In genomic region chr2:219026946-219027345, GRCh38 we compare ENCODE assay signal across 22 cellular contexts. TPM values are rescaled to one million over a fixed set of nuclear protein-coding genes. Genes with fewer than 3 reads are reported as not detected.
DNase-seq lines count a peak whose midpoint lies in the region; ATAC-seq and TF ChIP-seq lines count a peak whose summit lies in the region.
"Had no signal": no experiment of that assay in that cellular context is flagged by ENCODE, and none has a peak within 500 bp of the region (broad histone marks: within the 10 kb centered on the region; RNA-seq: fewer than 3 reads in every experiment).

No MANE protein-coding gene starts in this region.

- no peaks in the 10 kb centered on the region for H3K27me3 ChIP-seq in layer of hippocampus (ENCODE audit: control insufficient read depth, insufficient read depth, low read length)
- H3K27me3 ChIP-seq in spleen (replicated peaks in 1 of 7), result peaks cover 0 to 48% (median 7%) of the 10 kb centered on the region in 7 donors

- no peaks in the 10 kb centered on the region for H3K36me3 ChIP-seq in spleen

- H3K9me3 Mint-ChIP-seq in activated CD8-positive, alpha-beta memory T cell treated with anti-CD3 and anti-CD28 coated beads, Interleukin-2, amount 10 ng/mL, durations not matched to agents 7 days and 5 days (ENCODE audit: low read depth), result no peaks in the 10 kb centered on the region
- H3K9me3 Mint-ChIP-seq in activated CD4-positive, alpha-beta T cell treated with anti-CD3 and anti-CD28 coated beads for 36 hours (ENCODE audit: low read depth), result no peaks in the 10 kb centered on the region
- H3K9me3 Mint-ChIP-seq: CD4-positive, alpha-beta memory T cell; H9 had no signal

- no peak for TF ChIP-seq CTCF in spleen (IDR thresholded peaks at IDR 0.05 in 8 of 11, conservative IDR thresholded peaks at IDR 0.05 in 3 of 11)

- no peaks in the 10 kb centered on the region for H3K9me3 ChIP-seq in spleen
- H3K9me3 ChIP-seq: A549 had no signal

- intact Hi-C loops in spleen (cut with DNase I; ENCODE audit: low total_unique reads), result no loop called here
- intact Hi-C loops in activated CD4-positive, alpha-beta T cell treated with anti-CD3 and anti-CD28 coated beads for 36 hours (cut with DNase I, micrococcal nuclease), result no loop called here

- H3K27me3 Mint-ChIP-seq in activated CD8-positive, alpha-beta memory T cell treated with anti-CD3 and anti-CD28 coated beads, Interleukin-2, amount 10 ng/mL, durations not matched to agents 7 days and 5 days, result peaks cover 2% of the 10 kb centered on the region
- peaks cover 4% of the 10 kb centered on the region for H3K27me3 Mint-ChIP-seq in activated CD4-positive, alpha-beta T cell treated with anti-CD3 and anti-CD28 coated beads for 36 hours

- DNase-seq in activated CD8-positive, alpha-beta memory T cell treated with anti-CD3 and anti-CD28 coated beads, Interleukin-2, amount 10 ng/mL, durations not matched to agents 7 days and 5 days, result no peak
- DNase-seq in activated CD8-positive, alpha-beta memory T cell treated with anti-CD3 and anti-CD28 coated beads for 24 hours, result no peak
- DNase-seq in spleen (peak; percentile 61), GDM1 (lab: John Stamatoyannopoulos, UW) (no peak), hypothalamus (lab: John Stamatoyannopoulos, UW) (no peak)
- DNase-seq in activated CD4-positive, alpha-beta T cell treated with anti-CD3 and anti-CD28 coated beads for 36 hours, result no peak
- DNase-seq: AML-193; CD4-positive, alpha-beta memory T cell; DMS153; DMS79; GF-D8; H9 had no signal

- peak overlapping the region; percentile 69 for H3K27ac ChIP-seq in layer of hippocampus (ENCODE audit: low read depth, low read length)
- H3K27ac ChIP-seq in spleen, result no peak overlapping the region
- H3K27ac ChIP-seq: 22Rv1, A549, C4-2B, HL-60 had no signal

- ATAC-seq in activated CD8-positive, alpha-beta memory T cell treated with anti-CD3 and anti-CD28 coated beads, Interleukin-2, amount 10 ng/mL, durations not matched to agents 7 days and 5 days, result no peak
- no peak for ATAC-seq in activated CD4-positive, alpha-beta T cell treated with anti-CD3 and anti-CD28 coated beads for 36 hours
- ATAC-seq in HG03439 (IDR thresholded peaks at IDR 0.05; ENCODE audit: unreplicated experiment), result no peak
- ATAC-seq: A549 had no signal

- WGBS in spleen, 5 donors, result 62 to 86% (median 65%) methylated on average over 7 of the region's 7 CpGs

- H3K4me3 ChIP-seq in spleen, result no peak overlapping the region
- H3K4me3 ChIP-seq: A549 had no signal

- TF ChIP-seq POLR2A in spleen (IDR thresholded peaks at IDR 0.05), result no peak

- POLR2A ChIA-PET in activated CD4-positive, alpha-beta T cell treated with anti-CD3 and anti-CD28 coated beads for 36 hours (lab: Charles Lee), result no interaction called here

- H3K36me3 Mint-ChIP-seq in activated CD8-positive, alpha-beta memory T cell treated with anti-CD3 and anti-CD28 coated beads, Interleukin-2, amount 10 ng/mL, durations not matched to agents 7 days and 5 days, result no peaks in the 10 kb centered on the region
- no peaks in the 10 kb centered on the region for H3K36me3 Mint-ChIP-seq in activated CD4-positive, alpha-beta T cell treated with anti-CD3 and anti-CD28 coated beads for 36 hours (ENCODE audit: low read depth)
- H3K36me3 Mint-ChIP-seq: CD4-positive, alpha-beta memory T cell had no signal

- H3K4me3 Mint-ChIP-seq in activated CD8-positive, alpha-beta memory T cell treated with anti-CD3 and anti-CD28 coated beads, Interleukin-2, amount 10 ng/mL, durations not matched to agents 7 days and 5 days, result no peak overlapping the region
- H3K4me3 Mint-ChIP-seq in activated CD4-positive, alpha-beta T cell treated with anti-CD3 and anti-CD28 coated beads for 36 hours, result no peak overlapping the region
- H3K4me3 Mint-ChIP-seq: CD4-positive, alpha-beta memory T cell; H9 had no signal

- no peaks in the 10 kb centered on the region for H3K4me1 ChIP-seq in spleen
- H3K4me1 ChIP-seq: A549 had no signal

- CTCF ChIA-PET in activated CD8-positive, alpha-beta memory T cell treated with anti-CD3 and anti-CD28 coated beads, Interleukin-2, amount 10 ng/mL, durations not matched to agents 7 days and 5 days (lab: Charles Lee), result interaction anchor here (0.7 to 6.7 kb wide), 5 partner anchors 77 to 268 kb away, joined by 3 to 69 read pairs (median 3); no protein-coding TSS in a partner anchor
- CTCF ChIA-PET in activated CD4-positive, alpha-beta T cell treated with anti-CD3 and anti-CD28 coated beads for 36 hours (lab: Charles Lee), result interaction anchor here (0.5 to 4.9 kb wide), 10 partner anchors 9 to 587 kb away, joined by 3 to 44 read pairs (median 4); no protein-coding TSS in a partner anchor

- H3K4me1 Mint-ChIP-seq in activated CD8-positive, alpha-beta memory T cell treated with anti-CD3 and anti-CD28 coated beads, Interleukin-2, amount 10 ng/mL, durations not matched to agents 7 days and 5 days, result no peaks in the 10 kb centered on the region
- H3K4me1 Mint-ChIP-seq in activated CD4-positive, alpha-beta T cell treated with anti-CD3 and anti-CD28 coated beads for 36 hours, result no peaks in the 10 kb centered on the region

- H3K27ac Mint-ChIP-seq in activated CD8-positive, alpha-beta memory T cell treated with anti-CD3 and anti-CD28 coated beads, Interleukin-2, amount 10 ng/mL, durations not matched to agents 7 days and 5 days, result peak overlapping the region; percentile 1
- no peak overlapping the region for H3K27ac Mint-ChIP-seq in activated CD4-positive, alpha-beta T cell treated with anti-CD3 and anti-CD28 coated beads for 36 hours
- H3K27ac Mint-ChIP-seq: CD4-positive, alpha-beta memory T cell; H9 had no signal

RNA-seq across cellular contexts. Expression of gene CFAP65, which starts 14.4 kb away (rescaled TPM):
- not detected for total RNA-seq in activated CD8-positive, alpha-beta memory T cell treated with anti-CD3 and anti-CD28 coated beads, Interleukin-2, amount 10 ng/mL, durations not matched to agents 7 days and 5 days
- under 1 TPM in 1 of 7 donors, not detected in 6; 0.28 TPM for total RNA-seq in spleen
- polyA plus RNA-seq in spleen, result not detected
- not detected for total RNA-seq in activated CD4-positive, alpha-beta T cell treated with anti-CD3 and anti-CD28 coated beads for 36 hours
- total RNA-seq: CD4-positive, alpha-beta memory T cell; HT1080 had no signal
- polyA plus RNA-seq: BJ; CD4-positive, alpha-beta memory T cell had no signal

RNA-seq across cellular contexts. Expression of gene CRYBA2, which starts 33.7 kb away (rescaled TPM):
- total RNA-seq in activated CD8-positive, alpha-beta memory T cell treated with anti-CD3 and anti-CD28 coated beads, Interleukin-2, amount 10 ng/mL, durations not matched to agents 7 days and 5 days, result not detected
- not detected for total RNA-seq in spleen
- polyA plus RNA-seq in spleen, result not detected
- not detected for total RNA-seq in activated CD4-positive, alpha-beta T cell treated with anti-CD3 and anti-CD28 coated beads for 36 hours
- total RNA-seq: CD4-positive, alpha-beta memory T cell; H1; H9; HT1080 had no signal
- polyA plus RNA-seq: A549; CD4-positive, alpha-beta memory T cell; H1 had no signal

RNA-seq across cellular contexts. Expression of gene IHH, which starts 33.8 kb away (rescaled TPM):
- total RNA-seq in activated CD8-positive, alpha-beta memory T cell treated with anti-CD3 and anti-CD28 coated beads, Interleukin-2, amount 10 ng/mL, durations not matched to agents 7 days and 5 days, result not detected
- not detected for total RNA-seq in spleen
- polyA plus RNA-seq in spleen, result under 1 TPM in 2 of 3 donors, not detected in 1; 0.06 to 0.13 TPM
- total RNA-seq in activated CD4-positive, alpha-beta T cell treated with anti-CD3 and anti-CD28 coated beads for 36 hours, result under 1 TPM in 1 of 2 experiments, not detected in 1; 0.12 TPM
- total RNA-seq: Daoy, H1, H9, HT1080 had no signal
- polyA plus RNA-seq: CD4-positive, alpha-beta memory T cell had no signal

RNA-seq across cellular contexts. Expression of gene FEV, which starts 42.0 kb away (rescaled TPM):
- total RNA-seq in activated CD8-positive, alpha-beta memory T cell treated with anti-CD3 and anti-CD28 coated beads, Interleukin-2, amount 10 ng/mL, durations not matched to agents 7 days and 5 days, result not detected
- total RNA-seq in spleen, result not detected
- polyA plus RNA-seq in spleen, result not detected
- total RNA-seq in activated CD4-positive, alpha-beta T cell treated with anti-CD3 and anti-CD28 coated beads for 36 hours, result not detected
- total RNA-seq: CD4-positive, alpha-beta memory T cell; H1; H9; HT1080 had no signal
- polyA plus RNA-seq: A549; BJ; CD4-positive, alpha-beta memory T cell; H1 had no signal
